In genomic region chr6:75382634-75382900, GRCh38 we compare ENCODE assay signal across 21 cellular contexts.
DNase-seq lines count a peak whose midpoint lies in the region; ATAC-seq, FAIRE-seq and TF ChIP-seq lines count a peak whose summit lies in the region.
"Had no signal": no experiment of that assay in that cellular context is flagged by ENCODE, and none has a peak within 500 bp of the region (broad histone marks: within the 10 kb centered on the region; RNA-seq: fewer than 3 reads in every experiment).

No MANE protein-coding gene starts in this region.

- TF ChIP-seq CTCF in SK-N-SH (IDR thresholded peaks at IDR 0.05) (no peak), GM12878 (IDR thresholded peaks at IDR 0.05 in 2 of 3, conservative IDR thresholded peaks at IDR 0.05 in 1 of 3; ENCODE audit: control insufficient read depth in 2 of 3, extremely low read depth in 1 of 3, insufficient read depth in 1 of 3, low read depth in 3 of 3, low read length in 3 of 3) (no peak), mesothelial cell of epicardium (IDR thresholded peaks at IDR 0.05; ENCODE audit: unreplicated experiment) (no peak), PC-3 (conservative IDR thresholded peaks at IDR 0.05; ENCODE audit: low read depth, low read length) (no peak)

- no peaks in the 10 kb centered on the region for H3K79me2 ChIP-seq in SK-N-SH (ENCODE audit: insufficient read depth)
- no peaks in the 10 kb centered on the region for H3K79me2 ChIP-seq in GM12878 (ENCODE audit: control insufficient read depth, insufficient read depth, low read length)
- no peaks in the 10 kb centered on the region for H3K79me2 ChIP-seq in PC-3 (ENCODE audit: low read length)

- H3K4me2 ChIP-seq in SK-N-SH = no peak overlapping the region
- no peak overlapping the region for H3K4me2 ChIP-seq in GM12878 (ENCODE audit: control insufficient read depth, insufficient read depth)
- H3K4me2 ChIP-seq in PC-3 (ENCODE audit: low read length) = no peak overlapping the region

- H3K9me3 ChIP-seq in SK-N-SH (no peaks in the 10 kb centered on the region), GM12878 (replicated peaks; ENCODE audit: control insufficient read depth, insufficient read depth, low read length) (no peaks in the 10 kb centered on the region), PC-3 (ENCODE audit: low read length) (no peaks in the 10 kb centered on the region)
- H3K9me3 ChIP-seq: SJCRH30 had no signal

- SMC1A ChIA-PET in GM12878 (lab: Charles Lee; ENCODE audit: uncharacterized antibody, unreplicated experiment) = interaction anchor here (0.9 to 2.3 kb wide), 9 partner anchors 14 to 141 kb away, joined by 3 to 8 read pairs (median 4); no protein-coding TSS in a partner anchor

- no peaks in the 10 kb centered on the region for H3K36me3 Mint-ChIP-seq in mesothelial cell of epicardium

- peak overlapping the region; percentile 21 to 60 for H3K27ac ChIP-seq in SK-N-SH (ENCODE audit: low read depth in 2 of 2, low read length in 1 of 2)
- H3K27ac ChIP-seq in GM12878 (ENCODE audit: control insufficient read depth, insufficient read depth) = no peak overlapping the region
- H3K27ac ChIP-seq in PC-3 (ENCODE audit: low read length) = no peak overlapping the region
- H3K27ac ChIP-seq: C4-2B, SJCRH30 had no signal

- BruUV-seq in GM12878 (replicated peaks; lab: Mats Ljungman, UMichigan) (no TSS peak), PC-3 (replicated peaks; lab: Mats Ljungman, UMichigan) (no TSS peak)

- ATAC-seq in SK-N-SH treated with all-trans-retinoic acid at 6 μM for 48 hours (no peak; the same call in 2 of the 3 replicates), GM12878 (peak; percentile 35; the same call in 2 of the 3 replicates), HG03457 (IDR thresholded peaks at IDR 0.05; ENCODE audit: unreplicated experiment) (no peak), PC-3 (no peak)
- ATAC-seq: HCT116 had no signal

- POLR2A ChIA-PET in SK-N-SH (lab: Yijun Ruan, JAX) = no interaction called here
- POLR2A ChIA-PET in GM12878 (lab: Charles Lee) = no interaction called here
- POLR2A ChIA-PET in PC-3 (lab: Charles Lee; ENCODE audit: unreplicated experiment) = no interaction called here

- no peaks in the 10 kb centered on the region for H3K27me3 ChIP-seq in SK-N-SH (ENCODE audit: insufficient read depth)
- H3K27me3 ChIP-seq in GM12878 (replicated peaks in 1 of 2; ENCODE audit: control insufficient read depth in 2 of 2, insufficient read depth in 2 of 2, low read length in 1 of 2) = no peaks in the 10 kb centered on the region
- H3K27me3 ChIP-seq in PC-3 (ENCODE audit: low read length) = 0 out of 2 replicates have a peak, but pooled peaks cover 5% of the 10 kb centered on the region
- H3K27me3 ChIP-seq: SJCRH30 had no signal

- H4K20me1 ChIP-seq in SK-N-SH (ENCODE audit: insufficient read depth) (no peaks in the 10 kb centered on the region), GM12878 (ENCODE audit: control insufficient read depth, insufficient read depth) (no peaks in the 10 kb centered on the region), PC-3 (ENCODE audit: low read length) (no peaks in the 10 kb centered on the region)

- RAD21 ChIA-PET in GM12878 (lab: Charles Lee; ENCODE audit: unreplicated experiment) = interaction anchor here (1.0 to 1.3 kb wide), 3 partner anchors 14 to 114 kb away, joined by 3 to 4 read pairs (median 3); no protein-coding TSS in a partner anchor

- H3K36me3 ChIP-seq in SK-N-SH (replicated peaks in 1 of 2; ENCODE audit: control insufficient read depth in 1 of 2, insufficient read depth in 2 of 2, low read length in 1 of 2) = no peaks in the 10 kb centered on the region
- H3K36me3 ChIP-seq in GM12878 (ENCODE audit: control insufficient read depth in 2 of 2, insufficient read depth in 2 of 2, low read length in 1 of 2) = no peaks in the 10 kb centered on the region
- no peaks in the 10 kb centered on the region for H3K36me3 ChIP-seq in PC-3 (ENCODE audit: low read depth, low read length)
- H3K36me3 ChIP-seq: SJCRH30 had no signal

- no peak overlapping the region for H3K9ac ChIP-seq in SK-N-SH
- H3K9ac ChIP-seq in GM12878 (ENCODE audit: control insufficient read depth, insufficient read depth, low read length) = no peak overlapping the region
- H3K9ac ChIP-seq in PC-3 (ENCODE audit: low read length) = no peak overlapping the region

- TF ChIP-seq RAD21 in SK-N-SH (IDR thresholded peaks at IDR 0.05; ENCODE audit: low read length) (no peak), GM12878 (IDR thresholded peaks at IDR 0.05; ENCODE audit: insufficient read depth, low read depth, low read length) (no peak)

- H3K4me3 Mint-ChIP-seq in mesothelial cell of epicardium = no peak overlapping the region

- peak overlapping the region; percentile 87 for H3K27ac Mint-ChIP-seq in mesothelial cell of epicardium

- no peaks in the 10 kb centered on the region for H3F3A ChIP-seq in SK-N-SH (replicated peaks; ENCODE audit: insufficient read depth)
- no peaks in the 10 kb centered on the region for H3F3A ChIP-seq in PC-3 (ENCODE audit: low read length, unreplicated experiment)

- in situ Hi-C loops in GM12878 (cut with MboI) = no loop called here

- TF ChIP-seq EP300 in SK-N-SH (IDR thresholded peaks at IDR 0.05; ENCODE audit: borderline replicate concordance in 1 of 2, low read depth in 1 of 2, low read length in 1 of 2) (no peak), GM12878 (IDR thresholded peaks at IDR 0.05; ENCODE audit: borderline replicate concordance in 1 of 2, control insufficient read depth in 1 of 2, low read depth in 2 of 2, low read length in 2 of 2) (no peak)

- H3K9me2 ChIP-seq in SK-N-SH = no peaks in the 10 kb centered on the region
- no peaks in the 10 kb centered on the region for H3K9me2 ChIP-seq in PC-3 (replicated peaks; ENCODE audit: low read length)

- DNase-seq in SK-N-SH = no peak
- DNase-seq in GM12878 (ENCODE audit: low read depth, low spot score) = no peak
- no peak for DNase-seq in mesothelial cell of epicardium (ENCODE audit: low spot score in 2 of 2, unreplicated experiment in 2 of 2)
- peak; percentile 60 for DNase-seq in renal cortical epithelial cell (ENCODE audit: low read depth)
- DNase-seq in PC-3 = no peak
- no peak for DNase-seq in activated CD4-positive, alpha-beta T cell treated with anti-CD3 and anti-CD28 coated beads for 48 hours
- DNase-seq: 8988T, DMS79, IMR-90, NCI-H146, NCI-H2029, NCI-H510A treated with DMSO at 0.1 percent for 48 hours, NCI-H748 treated with DMSO at 0.1 percent for 48 hours, SJCRH30, SW 1271 had no signal

- intact Hi-C loops in GM12878 (cut with micrococcal nuclease; ENCODE audit: unreplicated experiment) = no loop called here
- intact Hi-C loops in PC-3 (cut with micrococcal nuclease) = no loop called here

- H3K27me3 Mint-ChIP-seq in mesothelial cell of epicardium (ENCODE audit: low read depth) = no peaks in the 10 kb centered on the region

- H2AFZ ChIP-seq in SK-N-SH (ENCODE audit: low read depth) (no peak overlapping the region), GM12878 (ENCODE audit: control insufficient read depth, low read depth, low read length) (no peak overlapping the region), PC-3 (ENCODE audit: low read length) (no peak overlapping the region)

- FAIRE-seq in GM12878 (lab: Jason Lieb, UNC) = no peak
- FAIRE-seq: H1, RCC 7860 had no signal

- H3K4me3 ChIP-seq in SK-N-SH (ENCODE audit: low read depth in 2 of 2, low read length in 1 of 2) = no peak overlapping the region
- no peak overlapping the region for H3K4me3 ChIP-seq in GM12878
- H3K4me3 ChIP-seq in PC-3 (ENCODE audit: low read length) = no peak overlapping the region
- H3K4me3 ChIP-seq: SJCRH30 had no signal

- CTCF ChIA-PET in SK-N-SH (lab: Yijun Ruan, JAX) (no interaction called here), GM12878 (lab: Yijun Ruan, JAX) (interaction anchor here (0.7 to 1.5 kb wide), 7 partner anchors 10 to 144 kb away, joined by 3 to 5 read pairs (median 4); no protein-coding TSS in a partner anchor), PC-3 (lab: Charles Lee) (no interaction called here)

- peaks cover 39% of the 10 kb centered on the region for H3K4me1 Mint-ChIP-seq in mesothelial cell of epicardium

- 36% methylated on average over 2 of the region's 2 CpGs for WGBS in SK-N-SH (ENCODE audit: low lambda C conversion rate)
- WGBS in GM12878 (ENCODE audit: insufficient coverage, insufficient replicate concordance, low lambda C conversion rate, missing lambda C conversion rate) = 0% methylated on average over 2 of the region's 2 CpGs

- H3K4me1 ChIP-seq in SK-N-SH (ENCODE audit: control insufficient read depth in 1 of 2, insufficient read depth in 2 of 2, low read depth in 1 of 2, low read length in 1 of 2) = peaks cover 11% of the 10 kb centered on the region in 2 experiments; a peak in 3 of 4 replicates
- no peaks in the 10 kb centered on the region for H3K4me1 ChIP-seq in GM12878 (ENCODE audit: control insufficient read depth, insufficient read depth, low read length)
- no peaks in the 10 kb centered on the region for H3K4me1 ChIP-seq in PC-3 (ENCODE audit: insufficient read depth, low read length)

- no peak for TF ChIP-seq POLR2A in GM12878 (IDR thresholded peaks at IDR 0.05; ENCODE audit: low read depth, low read length)

- peaks cover 3% of the 10 kb centered on the region for H3K9me3 Mint-ChIP-seq in mesothelial cell of epicardium

TF ChIP-seq in SK-N-SH, 30 proteins besides CTCF, POLR2A, EP300 and RAD21 (continues in another document):
- TF ChIP-seq MXI1 (IDR thresholded peaks at IDR 0.05; ENCODE audit: low read depth, low read length) (0 out of 2 replicates have a peak, but pooled peaks have one; percentile 3), RFX5 (IDR thresholded peaks at IDR 0.05; ENCODE audit: low read length) (no peak), MAX (IDR thresholded peaks at IDR 0.05; ENCODE audit: low read depth) (0 out of 2 replicates have a peak, but pooled peaks have one; percentile 3)

TF ChIP-seq in SK-N-SH treated with all-trans-retinoic acid at 6 μM for 48 hours, 23 proteins besides CTCF, POLR2A, EP300 and RAD21 (continues in another document):
- TF ChIP-seq TCF4 (CRISPR knock-in tag; IDR thresholded peaks at IDR 0.05; ENCODE audit: borderline replicate concordance) (no peak), CSDC2 (CRISPR knock-in tag; IDR thresholded peaks at IDR 0.05) (no peak), BACH2 (CRISPR knock-in tag; IDR thresholded peaks at IDR 0.05; ENCODE audit: borderline replicate concordance) (no peak), ZFP3 (CRISPR knock-in tag; IDR thresholded peaks at IDR 0.05) (no peak)

TF ChIP-seq in GM12878, 131 proteins besides CTCF, POLR2A, EP300 and RAD21 (continues in another document):
- TF ChIP-seq NFXL1 (IDR thresholded peaks at IDR 0.05; ENCODE audit: borderline replicate concordance) (no peak), DPF2 (IDR thresholded peaks at IDR 0.05) (no peak), CHD1 (IDR thresholded peaks at IDR 0.05; ENCODE audit: low read depth, low read length) (no peak), CREB1 (IDR thresholded peaks at IDR 0.05; ENCODE audit: low read depth) (no peak)

Comparison
In these comparisons a context has a peak if more than half of its experiments do, and no peak if none do; other contexts are left out.
1. H3K27ac ChIP-seq: peak in SK-N-SH (2 of 2); none in GM12878 (single experiment) and PC-3 (single experiment).
2. Of the 26 proteins assayed by ChIP-seq in both GM12878 and SK-N-SH: peak only in GM12878: none; only in SK-N-SH: MAX and MXI1; in both: none; in neither: 24.